ENCODE assay signal across 8 cellular contexts in the genomic region with DNA sequence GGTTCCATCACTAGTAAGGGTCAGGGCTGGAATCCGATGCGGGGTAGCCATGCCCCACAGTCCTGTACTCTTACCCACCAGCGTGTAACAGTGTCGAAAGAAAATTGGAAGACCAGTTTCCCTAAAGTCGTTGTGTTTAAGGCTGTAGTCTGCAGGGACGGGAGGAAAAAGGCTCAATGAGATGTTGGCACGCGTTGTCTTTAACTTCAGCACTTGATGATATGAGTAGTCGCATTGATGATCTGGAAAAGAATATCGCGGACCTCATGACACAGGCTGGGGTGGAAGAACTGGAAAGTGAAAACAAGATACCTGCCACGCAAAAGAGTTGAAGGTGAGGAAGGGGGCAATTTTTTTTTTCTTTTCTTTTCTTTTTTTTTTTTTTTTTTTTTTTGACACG. TPM values are rescaled to one million over a fixed set of nuclear protein-coding genes. Genes with fewer than 3 reads are reported as not detected.
A peak's percentile ranks its signal among the peaks of the same experiment; 100 is the strongest.
DNase-seq lines count a peak whose midpoint lies in the region; ATAC-seq, FAIRE-seq and TF ChIP-seq lines count a peak whose summit lies in the region.

No MANE protein-coding gene starts in this region.

- peaks cover 10% of the 10 kb centered on the region for H3K9me1 ChIP-seq in IMR-90 (ENCODE audit: insufficient read depth, low read length)

- H4K20me1 ChIP-seq in IMR-90 (ENCODE audit: insufficient read depth, low read length): peaks cover 11% of the 10 kb centered on the region

- no peak overlapping the region for H3K56ac ChIP-seq in IMR-90 (ENCODE audit: extremely low read depth, insufficient read depth, low read length)

- POLR2A ChIA-PET in IMR-90 (lab: Charles Lee; ENCODE audit: unreplicated experiment): no interaction called here

- H2AK5ac ChIP-seq in IMR-90 (ENCODE audit: low read depth, low read length): no peak overlapping the region

- ATAC-seq in IMR-90 (ENCODE audit: low read depth): no peak
- no peak for ATAC-seq in naive B cell (ENCODE audit: low read depth in 2 of 2)
- no peak for ATAC-seq in GM18873 (IDR thresholded peaks at IDR 0.05; ENCODE audit: low FRiP score, unreplicated experiment)

- H2AFZ ChIP-seq in ACC112 (ENCODE audit: low read length, unreplicated experiment) (no peak overlapping the region), IMR-90 (replicated peaks; ENCODE audit: low read length, poor library complexity) (no peak overlapping the region)

- DNase-seq in IMR-90 (no peak), choroid plexus epithelial cell (ENCODE audit: low read depth) (no peak), naive B cell (no peak), UCSD-AML1 (lab: John Stamatoyannopoulos, UW; ENCODE audit: unreplicated experiment) (no peak), GM12891 (ENCODE audit: insufficient read length, low spot score) (no peak), hippocampal formation (lab: John Stamatoyannopoulos, UW) (no peak)

- peak overlapping the region; percentile 97 for H3K9ac ChIP-seq in IMR-90 (ENCODE audit: low read depth, low read length)

- H3K79me1 ChIP-seq in IMR-90 (ENCODE audit: low read depth in 1 of 2, low read length in 2 of 2): peaks cover 23 to 31% of the 10 kb centered on the region in 2 experiments

- H3K36me3 ChIP-seq in ACC112 (ENCODE audit: insufficient read depth, low read length) (peaks cover 22% of the 10 kb centered on the region), IMR-90 (ENCODE audit: control insufficient read depth, insufficient read depth, low read length) (peaks cover 6% of the 10 kb centered on the region; the same call in 1 of the 2 replicates)

- 0 out of 2 replicates have a peak overlapping the region, but pooled peaks have one; percentile 0 for H3K4ac ChIP-seq in IMR-90 (ENCODE audit: low read depth, low read length)

- peak overlapping the region; percentile 89 to 98 (median 97) for H3K4me3 Mint-ChIP-seq in naive B cell

- H3K4me1 Mint-ChIP-seq in naive B cell: peaks cover 32 to 70% (median 36%) of the 10 kb centered on the region in 3 donors

- H3K4me3 ChIP-seq in ACC112 (ENCODE audit: low read depth, low read length) (peak overlapping the region; percentile 83), IMR-90 (ENCODE audit: insufficient read depth, low read depth, low read length) (peak overlapping the region; percentile 96), choroid plexus epithelial cell (ENCODE audit: low read depth, low read length) (peak overlapping the region; percentile 90)

- no peak overlapping the region for H4K5ac ChIP-seq in IMR-90 (ENCODE audit: low read depth, low read length)

- peaks cover 32% of the 10 kb centered on the region for H3K79me2 ChIP-seq in ACC112 (ENCODE audit: control insufficient read depth, insufficient read depth, low read length, unreplicated experiment)

- H2BK5ac ChIP-seq in IMR-90 (ENCODE audit: low read depth, low read length, poor library complexity, severe bottlenecking): no peak overlapping the region

- H3K27me3 ChIP-seq in ACC112 (ENCODE audit: insufficient read depth, low read length) (no peaks in the 10 kb centered on the region), IMR-90 (ENCODE audit: control insufficient read depth, insufficient read depth, low read length) (no peaks in the 10 kb centered on the region)

- peak overlapping the region; percentile 33; the same call in 1 of the 2 replicates for H3K14ac ChIP-seq in IMR-90 (replicated peaks; ENCODE audit: low read depth, low read length)

- no peak for TF ChIP-seq POLR2A in IMR-90 (IDR thresholded peaks at IDR 0.05; ENCODE audit: low read depth, low read length)
- no peak for TF ChIP-seq POLR2A in GM12891 (IDR thresholded peaks at IDR 0.05; ENCODE audit: low read depth, low read length)

- peak overlapping the region in 1 of 2 experiments; percentile 97; a peak in 1 of 4 replicates for H4K8ac ChIP-seq in IMR-90 (ENCODE audit: low read depth in 2 of 2, low read length in 2 of 2)

- H3K9me3 ChIP-seq in IMR-90 (ENCODE audit: control insufficient read depth, insufficient read depth, low read length): no peaks in the 10 kb centered on the region

- H3K4me2 ChIP-seq in IMR-90 (ENCODE audit: low read depth, low read length): peak overlapping the region; percentile 94

- in situ Hi-C loops in IMR-90 (cut with MboI; ENCODE audit: low sequenced_read_pairs): no loop called here

- H3K23ac ChIP-seq in IMR-90 (ENCODE audit: low read depth, low read length): 0 out of 2 replicates have a peak overlapping the region, but pooled peaks have one; percentile 29

- H3K27ac ChIP-seq in ACC112 (ENCODE audit: low read depth, low read length) (no peak overlapping the region), IMR-90 (ENCODE audit: insufficient read depth, low read length) (no peak overlapping the region)

- H3K9me3 Mint-ChIP-seq in naive B cell: peaks cover 0 to 6% (median 4%) of the 10 kb centered on the region in 7 donors

- no peak overlapping the region for H2AK9ac ChIP-seq in IMR-90 (replicated peaks; ENCODE audit: low read depth, low read length, poor library complexity)

- no peak overlapping the region for H2BK120ac ChIP-seq in IMR-90 (ENCODE audit: low read depth, low read length)

- no TSS peak for BruUV-seq in IMR-90 (replicated peaks; lab: Mats Ljungman, UMichigan)

- no peak overlapping the region for H4K91ac ChIP-seq in IMR-90 (ENCODE audit: insufficient read depth, low read depth, low read length)

- no peak overlapping the region for H2BK15ac ChIP-seq in IMR-90 (ENCODE audit: low read depth, low read length)

- no peak overlapping the region for H3K18ac ChIP-seq in IMR-90 (ENCODE audit: low read depth, low read length)

- CTCF ChIA-PET in IMR-90 (lab: Yijun Ruan, JAX): no interaction called here

- H3K27ac Mint-ChIP-seq in naive B cell: peak overlapping the region in 5 of 6 donors; percentile 20 to 98 (median 92)

- H3K4me1 ChIP-seq in ACC112 (ENCODE audit: control insufficient read depth, insufficient read depth, low read length, unreplicated experiment) (peaks cover 22% of the 10 kb centered on the region), IMR-90 (ENCODE audit: control insufficient read depth, insufficient read depth, low read length) (peaks cover 10% of the 10 kb centered on the region)

- no peak overlapping the region for H2BK20ac ChIP-seq in IMR-90 (ENCODE audit: low read depth, low read length)

- TF ChIP-seq CTCF in IMR-90 (conservative IDR thresholded peaks at IDR 0.05; ENCODE audit: low read depth, low read length) (no peak), choroid plexus epithelial cell (conservative IDR thresholded peaks at IDR 0.05; ENCODE audit: low read depth, low read length) (no peak)

- H3K27me3 Mint-ChIP-seq in naive B cell: no peaks in the 10 kb centered on the region

- intact Hi-C loops in IMR-90 (cut with micrococcal nuclease): loop anchor here (5.0 kb wide), 1 partner anchor 122 kb away; no protein-coding TSS in a partner anchor

- peaks cover 0 to 14% of the 10 kb centered on the region in 2 donors for H3K36me3 Mint-ChIP-seq in naive B cell

- dilution Hi-C loops in IMR-90 (cut with HindIII; ENCODE audit: low sequenced_read_pairs, unreplicated experiment): no loop called here

- 82% methylated on average over 3 of the region's 13 CpGs; no CpG with 5 or more reads in 1 of the 2 experiments for WGBS in IMR-90 (ENCODE audit: extremely low coverage in 2 of 2, insufficient read length in 1 of 2), 2 experiments

- FAIRE-seq in GM12891 (lab: Jason Lieb, UNC): no peak

- no peak for TF ChIP-seq RAD21 in IMR-90 (IDR thresholded peaks at IDR 0.05; ENCODE audit: low read length)

TF ChIP-seq in IMR-90, 13 proteins besides CTCF, POLR2A, EP300 and RAD21 (continues in another document):
- TF ChIP-seq FOS (IDR thresholded peaks at IDR 0.05; ENCODE audit: low read depth, low read length) (no peak), MAFK (IDR thresholded peaks at IDR 0.05; ENCODE audit: low read depth, low read length) (no peak), MAZ (IDR thresholded peaks at IDR 0.05; ENCODE audit: borderline replicate concordance, low read depth, low read length) (no peak), RFX5 (IDR thresholded peaks at IDR 0.05; ENCODE audit: low read depth, low read length) (no peak), SMC3 (IDR thresholded peaks at IDR 0.05; ENCODE audit: low read depth, low read length) (no peak), CHD1 (IDR thresholded peaks at IDR 0.05; ENCODE audit: low read depth, low read length) (no peak), NFE2L2 (IDR thresholded peaks at IDR 0.05; ENCODE audit: low read depth, low read length) (no peak)
- TF ChIP-seq, protein P1, sequence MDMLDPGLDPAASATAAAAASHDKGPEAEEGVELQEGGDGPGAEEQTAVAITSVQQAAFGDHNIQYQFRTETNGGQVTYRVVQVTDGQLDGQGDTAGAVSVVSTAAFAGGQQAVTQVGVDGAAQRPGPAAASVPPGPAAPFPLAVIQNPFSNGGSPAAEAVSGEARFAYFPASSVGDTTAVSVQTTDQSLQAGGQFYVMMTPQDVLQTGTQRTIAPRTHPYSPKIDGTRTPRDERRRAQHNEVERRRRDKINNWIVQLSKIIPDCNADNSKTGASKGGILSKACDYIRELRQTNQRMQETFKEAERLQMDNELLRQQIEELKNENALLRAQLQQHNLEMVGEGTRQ (IDR thresholded peaks at IDR 0.05; ENCODE audit: low read depth, low read length): no peak

TF ChIP-seq in GM12891, 5 proteins besides CTCF, POLR2A, EP300 and RAD21:
- no peak for TF ChIP-seq TAF1 (IDR thresholded peaks at IDR 0.05; ENCODE audit: low read depth, low read length)
- no peak for TF ChIP-seq POU2F2 (IDR thresholded peaks at IDR 0.05; ENCODE audit: low read depth, low read length)
- no peak for TF ChIP-seq PAX5 (IDR thresholded peaks at IDR 0.05; ENCODE audit: insufficient read depth, low read length, severe bottlenecking)
- TF ChIP-seq SPI1 (IDR thresholded peaks at IDR 0.05; ENCODE audit: low read depth, low read length): no peak
- TF ChIP-seq POLR2AphosphoS5 (IDR thresholded peaks at IDR 0.05; ENCODE audit: low read depth, low read length): no peak

RNA-seq across cellular contexts. Expression of gene HSBP1, which starts 1.3 kb away (rescaled TPM):
- total RNA-seq in IMR-90 (2012; rRNA removed): 8.8 and 20.6 TPM in 2 replicates
- polyA plus RNA-seq in IMR-90 (2012; rRNA removed): 65.2 and 125 TPM in 2 replicates
- 4.9 and 5.5 TPM in 2 replicates for polyA plus RNA-seq in IMR-90 (2012; cell fraction: cytosol; rRNA removed)
- polyA plus RNA-seq in IMR-90 (2012; cell fraction: nucleus; rRNA removed; ENCODE audit: low replicate concordance): 5.2 and 22.2 TPM in 2 replicates
- polyA plus RNA-seq in naive B cell (ENCODE audit: low read depth in 6 of 6): 10 to 100 TPM; 33.1 to 42.8 (median 39.9) TPM
- polyA plus RNA-seq in GM12891 (2012; ENCODE audit: low read depth, missing spikeins): 65.2 TPM
